1 cellular context compared by ENCODE assay signal in the genomic region with DNA sequence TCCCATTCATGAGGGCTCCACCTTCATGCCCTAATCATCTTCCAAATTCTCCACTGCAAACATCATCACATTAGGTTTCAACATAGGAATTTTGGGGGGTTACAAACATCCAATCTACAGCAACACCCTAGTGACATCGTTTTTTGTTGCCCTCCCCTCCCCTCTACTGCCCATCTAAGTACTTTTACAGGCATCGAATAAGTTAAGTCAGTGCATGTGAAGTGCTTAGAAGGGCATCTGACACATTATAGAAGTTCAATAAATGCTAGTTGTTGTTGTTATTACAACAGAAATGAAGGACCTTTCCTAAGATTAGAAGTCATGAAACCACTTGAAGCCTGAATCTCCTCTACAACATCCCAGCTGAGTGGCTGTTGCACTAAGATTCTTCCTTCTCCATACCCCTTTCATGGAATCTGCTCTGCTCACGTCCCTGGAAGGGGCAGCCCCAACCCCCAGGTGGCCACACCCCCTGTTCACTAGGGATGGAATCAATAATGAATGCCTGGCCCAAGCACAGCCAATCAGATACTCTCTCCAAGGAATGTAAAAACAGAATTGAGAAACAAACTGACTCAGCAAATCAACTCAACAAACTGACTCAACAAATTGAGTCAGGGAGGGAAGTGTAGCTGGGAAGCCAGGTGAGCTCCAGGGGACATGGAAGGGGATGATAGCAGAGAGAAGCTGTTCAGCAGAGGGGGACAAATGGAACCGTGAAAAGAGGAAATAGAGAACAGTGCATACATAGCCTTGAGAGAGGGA.
TF ChIP-seq lines count a peak whose summit lies in the region.

No MANE protein-coding gene starts in this region.

TF ChIP-seq in K562, 482 proteins besides CTCF, POLR2A, EP300 and RAD21 (continued from another document and continues in another):
- TF ChIP-seq, protein P1, sequence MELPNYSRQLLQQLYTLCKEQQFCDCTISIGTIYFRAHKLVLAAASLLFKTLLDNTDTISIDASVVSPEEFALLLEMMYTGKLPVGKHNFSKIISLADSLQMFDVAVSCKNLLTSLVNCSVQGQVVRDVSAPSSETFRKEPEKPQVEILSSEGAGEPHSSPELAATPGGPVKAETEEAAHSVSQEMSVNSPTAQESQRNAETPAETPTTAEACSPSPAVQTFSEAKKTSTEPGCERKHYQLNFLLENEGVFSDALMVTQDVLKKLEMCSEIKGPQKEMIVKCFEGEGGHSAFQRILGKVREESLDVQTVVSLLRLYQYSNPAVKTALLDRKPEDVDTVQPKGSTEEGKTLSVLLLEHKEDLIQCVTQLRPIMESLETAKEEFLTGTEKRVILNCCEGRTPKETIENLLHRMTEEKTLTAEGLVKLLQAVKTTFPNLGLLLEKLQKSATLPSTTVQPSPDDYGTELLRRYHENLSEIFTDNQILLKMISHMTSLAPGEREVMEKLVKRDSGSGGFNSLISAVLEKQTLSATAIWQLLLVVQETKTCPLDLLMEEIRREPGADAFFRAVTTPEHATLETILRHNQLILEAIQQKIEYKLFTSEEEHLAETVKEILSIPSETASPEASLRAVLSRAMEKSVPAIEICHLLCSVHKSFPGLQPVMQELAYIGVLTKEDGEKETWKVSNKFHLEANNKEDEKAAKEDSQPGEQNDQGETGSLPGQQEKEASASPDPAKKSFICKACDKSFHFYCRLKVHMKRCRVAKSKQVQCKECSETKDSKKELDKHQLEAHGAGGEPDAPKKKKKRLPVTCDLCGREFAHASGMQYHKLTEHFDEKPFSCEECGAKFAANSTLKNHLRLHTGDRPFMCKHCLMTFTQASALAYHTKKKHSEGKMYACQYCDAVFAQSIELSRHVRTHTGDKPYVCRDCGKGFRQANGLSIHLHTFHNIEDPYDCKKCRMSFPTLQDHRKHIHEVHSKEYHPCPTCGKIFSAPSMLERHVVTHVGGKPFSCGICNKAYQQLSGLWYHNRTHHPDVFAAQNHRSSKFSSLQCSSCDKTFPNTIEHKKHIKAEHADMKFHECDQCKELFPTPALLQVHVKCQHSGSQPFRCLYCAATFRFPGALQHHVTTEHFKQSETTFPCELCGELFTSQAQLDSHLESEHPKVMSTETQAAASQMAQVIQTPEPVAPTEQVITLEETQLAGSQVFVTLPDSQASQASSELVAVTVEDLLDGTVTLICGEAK (IDR thresholded peaks at IDR 0.05): peak; percentile 14; the same call in 1 of the 2 replicates
- TF ChIP-seq, protein P1 (CRISPR knock-in tag; IDR thresholded peaks at IDR 0.05): no peak
- TF ChIP-seq SIX5 (IDR thresholded peaks at IDR 0.05; ENCODE audit: borderline replicate concordance in 1 of 2, insufficient read depth in 1 of 2, low read depth in 1 of 2, low read length in 2 of 2) (no peak), MTA2 (IDR thresholded peaks at IDR 0.05; ENCODE audit: low read depth) (0 out of 2 replicates have a peak, but pooled peaks have one; percentile 5), TCF7 (IDR thresholded peaks at IDR 0.05; ENCODE audit: borderline replicate concordance) (no peak), DPF2 (IDR thresholded peaks at IDR 0.05) (peak; percentile 83), ARNT (IDR thresholded peaks at IDR 0.05) (0 out of 4 replicates have a peak, but pooled peaks of 1 of the 2 experiments have one; percentile 57), ZNF561 (CRISPR knock-in tag; conservative IDR thresholded peaks at IDR 0.05) (no peak), HDAC1 (IDR thresholded peaks at IDR 0.05) (peak in 1 of 2 experiments; percentile 31; a peak in 1 of 4 replicates), MAFF (IDR thresholded peaks at IDR 0.05; ENCODE audit: low read length) (peak; percentile 99), NR2C1 (IDR thresholded peaks at IDR 0.05) (no peak), NR2C1 (tag; IDR thresholded peaks at IDR 0.05) (no peak), BRD9 (IDR thresholded peaks at IDR 0.05; ENCODE audit: low read depth, partially characterized antibody) (peak; percentile 27), LEF1 (IDR thresholded peaks at IDR 0.05) (peak; percentile 52; the same call in 1 of the 2 replicates), ETV5 (CRISPR knock-in tag; IDR thresholded peaks at IDR 0.05; ENCODE audit: low read depth) (no peak), ETV1 (tag; conservative IDR thresholded peaks at IDR 0.05; ENCODE audit: low read depth) (no peak; the same call in 1 of the 2 replicates), KLF6 (CRISPR knock-in tag; IDR thresholded peaks at IDR 0.05; ENCODE audit: borderline replicate concordance) (no peak), ZNF707 (CRISPR knock-in tag; conservative IDR thresholded peaks at IDR 0.05) (no peak), NUFIP1 (IDR thresholded peaks at IDR 0.05; ENCODE audit: partially characterized antibody) (no peak)
- TF ChIP-seq, protein P2, sequence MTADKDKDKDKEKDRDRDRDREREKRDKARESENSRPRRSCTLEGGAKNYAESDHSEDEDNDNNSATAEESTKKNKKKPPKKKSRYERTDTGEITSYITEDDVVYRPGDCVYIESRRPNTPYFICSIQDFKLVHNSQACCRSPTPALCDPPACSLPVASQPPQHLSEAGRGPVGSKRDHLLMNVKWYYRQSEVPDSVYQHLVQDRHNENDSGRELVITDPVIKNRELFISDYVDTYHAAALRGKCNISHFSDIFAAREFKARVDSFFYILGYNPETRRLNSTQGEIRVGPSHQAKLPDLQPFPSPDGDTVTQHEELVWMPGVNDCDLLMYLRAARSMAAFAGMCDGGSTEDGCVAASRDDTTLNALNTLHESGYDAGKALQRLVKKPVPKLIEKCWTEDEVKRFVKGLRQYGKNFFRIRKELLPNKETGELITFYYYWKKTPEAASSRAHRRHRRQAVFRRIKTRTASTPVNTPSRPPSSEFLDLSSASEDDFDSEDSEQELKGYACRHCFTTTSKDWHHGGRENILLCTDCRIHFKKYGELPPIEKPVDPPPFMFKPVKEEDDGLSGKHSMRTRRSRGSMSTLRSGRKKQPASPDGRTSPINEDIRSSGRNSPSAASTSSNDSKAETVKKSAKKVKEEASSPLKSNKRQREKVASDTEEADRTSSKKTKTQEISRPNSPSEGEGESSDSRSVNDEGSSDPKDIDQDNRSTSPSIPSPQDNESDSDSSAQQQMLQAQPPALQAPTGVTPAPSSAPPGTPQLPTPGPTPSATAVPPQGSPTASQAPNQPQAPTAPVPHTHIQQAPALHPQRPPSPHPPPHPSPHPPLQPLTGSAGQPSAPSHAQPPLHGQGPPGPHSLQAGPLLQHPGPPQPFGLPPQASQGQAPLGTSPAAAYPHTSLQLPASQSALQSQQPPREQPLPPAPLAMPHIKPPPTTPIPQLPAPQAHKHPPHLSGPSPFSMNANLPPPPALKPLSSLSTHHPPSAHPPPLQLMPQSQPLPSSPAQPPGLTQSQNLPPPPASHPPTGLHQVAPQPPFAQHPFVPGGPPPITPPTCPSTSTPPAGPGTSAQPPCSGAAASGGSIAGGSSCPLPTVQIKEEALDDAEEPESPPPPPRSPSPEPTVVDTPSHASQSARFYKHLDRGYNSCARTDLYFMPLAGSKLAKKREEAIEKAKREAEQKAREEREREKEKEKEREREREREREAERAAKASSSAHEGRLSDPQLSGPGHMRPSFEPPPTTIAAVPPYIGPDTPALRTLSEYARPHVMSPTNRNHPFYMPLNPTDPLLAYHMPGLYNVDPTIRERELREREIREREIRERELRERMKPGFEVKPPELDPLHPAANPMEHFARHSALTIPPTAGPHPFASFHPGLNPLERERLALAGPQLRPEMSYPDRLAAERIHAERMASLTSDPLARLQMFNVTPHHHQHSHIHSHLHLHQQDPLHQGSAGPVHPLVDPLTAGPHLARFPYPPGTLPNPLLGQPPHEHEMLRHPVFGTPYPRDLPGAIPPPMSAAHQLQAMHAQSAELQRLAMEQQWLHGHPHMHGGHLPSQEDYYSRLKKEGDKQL (CRISPR knock-in tag; IDR thresholded peaks at IDR 0.05; ENCODE audit: borderline replicate concordance): 0 out of 2 replicates have a peak, but pooled peaks have one; percentile 5
- TF ChIP-seq, protein P3, sequence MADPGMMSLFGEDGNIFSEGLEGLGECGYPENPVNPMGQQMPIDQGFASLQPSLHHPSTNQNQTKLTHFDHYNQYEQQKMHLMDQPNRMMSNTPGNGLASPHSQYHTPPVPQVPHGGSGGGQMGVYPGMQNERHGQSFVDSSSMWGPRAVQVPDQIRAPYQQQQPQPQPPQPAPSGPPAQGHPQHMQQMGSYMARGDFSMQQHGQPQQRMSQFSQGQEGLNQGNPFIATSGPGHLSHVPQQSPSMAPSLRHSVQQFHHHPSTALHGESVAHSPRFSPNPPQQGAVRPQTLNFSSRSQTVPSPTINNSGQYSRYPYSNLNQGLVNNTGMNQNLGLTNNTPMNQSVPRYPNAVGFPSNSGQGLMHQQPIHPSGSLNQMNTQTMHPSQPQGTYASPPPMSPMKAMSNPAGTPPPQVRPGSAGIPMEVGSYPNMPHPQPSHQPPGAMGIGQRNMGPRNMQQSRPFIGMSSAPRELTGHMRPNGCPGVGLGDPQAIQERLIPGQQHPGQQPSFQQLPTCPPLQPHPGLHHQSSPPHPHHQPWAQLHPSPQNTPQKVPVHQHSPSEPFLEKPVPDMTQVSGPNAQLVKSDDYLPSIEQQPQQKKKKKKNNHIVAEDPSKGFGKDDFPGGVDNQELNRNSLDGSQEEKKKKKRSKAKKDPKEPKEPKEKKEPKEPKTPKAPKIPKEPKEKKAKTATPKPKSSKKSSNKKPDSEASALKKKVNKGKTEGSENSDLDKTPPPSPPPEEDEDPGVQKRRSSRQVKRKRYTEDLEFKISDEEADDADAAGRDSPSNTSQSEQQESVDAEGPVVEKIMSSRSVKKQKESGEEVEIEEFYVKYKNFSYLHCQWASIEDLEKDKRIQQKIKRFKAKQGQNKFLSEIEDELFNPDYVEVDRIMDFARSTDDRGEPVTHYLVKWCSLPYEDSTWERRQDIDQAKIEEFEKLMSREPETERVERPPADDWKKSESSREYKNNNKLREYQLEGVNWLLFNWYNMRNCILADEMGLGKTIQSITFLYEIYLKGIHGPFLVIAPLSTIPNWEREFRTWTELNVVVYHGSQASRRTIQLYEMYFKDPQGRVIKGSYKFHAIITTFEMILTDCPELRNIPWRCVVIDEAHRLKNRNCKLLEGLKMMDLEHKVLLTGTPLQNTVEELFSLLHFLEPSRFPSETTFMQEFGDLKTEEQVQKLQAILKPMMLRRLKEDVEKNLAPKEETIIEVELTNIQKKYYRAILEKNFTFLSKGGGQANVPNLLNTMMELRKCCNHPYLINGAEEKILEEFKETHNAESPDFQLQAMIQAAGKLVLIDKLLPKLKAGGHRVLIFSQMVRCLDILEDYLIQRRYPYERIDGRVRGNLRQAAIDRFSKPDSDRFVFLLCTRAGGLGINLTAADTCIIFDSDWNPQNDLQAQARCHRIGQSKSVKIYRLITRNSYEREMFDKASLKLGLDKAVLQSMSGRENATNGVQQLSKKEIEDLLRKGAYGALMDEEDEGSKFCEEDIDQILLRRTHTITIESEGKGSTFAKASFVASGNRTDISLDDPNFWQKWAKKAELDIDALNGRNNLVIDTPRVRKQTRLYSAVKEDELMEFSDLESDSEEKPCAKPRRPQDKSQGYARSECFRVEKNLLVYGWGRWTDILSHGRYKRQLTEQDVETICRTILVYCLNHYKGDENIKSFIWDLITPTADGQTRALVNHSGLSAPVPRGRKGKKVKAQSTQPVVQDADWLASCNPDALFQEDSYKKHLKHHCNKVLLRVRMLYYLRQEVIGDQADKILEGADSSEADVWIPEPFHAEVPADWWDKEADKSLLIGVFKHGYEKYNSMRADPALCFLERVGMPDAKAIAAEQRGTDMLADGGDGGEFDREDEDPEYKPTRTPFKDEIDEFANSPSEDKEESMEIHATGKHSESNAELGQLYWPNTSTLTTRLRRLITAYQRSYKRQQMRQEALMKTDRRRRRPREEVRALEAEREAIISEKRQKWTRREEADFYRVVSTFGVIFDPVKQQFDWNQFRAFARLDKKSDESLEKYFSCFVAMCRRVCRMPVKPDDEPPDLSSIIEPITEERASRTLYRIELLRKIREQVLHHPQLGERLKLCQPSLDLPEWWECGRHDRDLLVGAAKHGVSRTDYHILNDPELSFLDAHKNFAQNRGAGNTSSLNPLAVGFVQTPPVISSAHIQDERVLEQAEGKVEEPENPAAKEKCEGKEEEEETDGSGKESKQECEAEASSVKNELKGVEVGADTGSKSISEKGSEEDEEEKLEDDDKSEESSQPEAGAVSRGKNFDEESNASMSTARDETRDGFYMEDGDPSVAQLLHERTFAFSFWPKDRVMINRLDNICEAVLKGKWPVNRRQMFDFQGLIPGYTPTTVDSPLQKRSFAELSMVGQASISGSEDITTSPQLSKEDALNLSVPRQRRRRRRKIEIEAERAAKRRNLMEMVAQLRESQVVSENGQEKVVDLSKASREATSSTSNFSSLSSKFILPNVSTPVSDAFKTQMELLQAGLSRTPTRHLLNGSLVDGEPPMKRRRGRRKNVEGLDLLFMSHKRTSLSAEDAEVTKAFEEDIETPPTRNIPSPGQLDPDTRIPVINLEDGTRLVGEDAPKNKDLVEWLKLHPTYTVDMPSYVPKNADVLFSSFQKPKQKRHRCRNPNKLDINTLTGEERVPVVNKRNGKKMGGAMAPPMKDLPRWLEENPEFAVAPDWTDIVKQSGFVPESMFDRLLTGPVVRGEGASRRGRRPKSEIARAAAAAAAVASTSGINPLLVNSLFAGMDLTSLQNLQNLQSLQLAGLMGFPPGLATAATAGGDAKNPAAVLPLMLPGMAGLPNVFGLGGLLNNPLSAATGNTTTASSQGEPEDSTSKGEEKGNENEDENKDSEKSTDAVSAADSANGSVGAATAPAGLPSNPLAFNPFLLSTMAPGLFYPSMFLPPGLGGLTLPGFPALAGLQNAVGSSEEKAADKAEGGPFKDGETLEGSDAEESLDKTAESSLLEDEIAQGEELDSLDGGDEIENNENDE (IDR thresholded peaks at IDR 0.05; ENCODE audit: low read depth, low read length): no peak
